ENCODE assay signal across 1 cellular context in the genomic region with DNA sequence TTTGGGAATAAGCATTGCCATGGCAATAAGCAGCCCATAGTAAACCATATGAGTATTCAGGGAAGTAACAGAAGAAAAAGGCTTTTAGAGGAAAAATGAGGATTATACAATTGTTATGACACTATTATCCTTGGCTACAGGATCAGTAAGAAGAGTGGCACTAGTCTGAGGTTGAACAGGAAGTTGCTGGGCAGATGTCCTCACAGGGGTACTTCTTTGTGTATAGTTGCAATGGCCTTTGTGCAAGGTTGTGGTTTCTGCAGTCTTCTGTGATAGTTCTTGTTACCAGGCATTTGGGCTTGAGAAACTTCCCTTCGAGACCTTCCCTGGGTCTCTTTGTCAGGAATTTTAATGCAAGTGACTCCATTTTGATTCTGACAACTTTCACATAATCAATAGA.
TF ChIP-seq lines count a peak whose summit lies in the region.

No MANE protein-coding gene starts in this region.

TF ChIP-seq in HepG2, 621 proteins besides CTCF, POLR2A, EP300 and RAD21 (continued from another document):
- TF ChIP-seq, protein P1, sequence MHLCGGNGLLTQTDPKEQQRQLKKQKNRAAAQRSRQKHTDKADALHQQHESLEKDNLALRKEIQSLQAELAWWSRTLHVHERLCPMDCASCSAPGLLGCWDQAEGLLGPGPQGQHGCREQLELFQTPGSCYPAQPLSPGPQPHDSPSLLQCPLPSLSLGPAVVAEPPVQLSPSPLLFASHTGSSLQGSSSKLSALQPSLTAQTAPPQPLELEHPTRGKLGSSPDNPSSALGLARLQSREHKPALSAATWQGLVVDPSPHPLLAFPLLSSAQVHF (CRISPR knock-in tag; IDR thresholded peaks at IDR 0.05) = no peak
- TF ChIP-seq ZNF432 (CRISPR knock-in tag; IDR thresholded peaks at IDR 0.05; ENCODE audit: borderline replicate concordance) (no peak), EED (CRISPR knock-in tag; IDR thresholded peaks at IDR 0.05) (no peak), MED8 (CRISPR knock-in tag; IDR thresholded peaks at IDR 0.05; ENCODE audit: insufficient replicate concordance) (no peak), SCMH1 (CRISPR knock-in tag; IDR thresholded peaks at IDR 0.05; ENCODE audit: borderline replicate concordance) (no peak), ZFX (CRISPR knock-in tag; IDR thresholded peaks at IDR 0.05; ENCODE audit: low read depth) (no peak), ZBTB7A (CRISPR knock-in tag; IDR thresholded peaks at IDR 0.05) (no peak), KDM5A (IDR thresholded peaks at IDR 0.05; ENCODE audit: borderline replicate concordance, low read length) (no peak), NCOR1 (IDR thresholded peaks at IDR 0.05; ENCODE audit: borderline replicate concordance, low read length) (no peak)
- TF ChIP-seq, protein P2, sequence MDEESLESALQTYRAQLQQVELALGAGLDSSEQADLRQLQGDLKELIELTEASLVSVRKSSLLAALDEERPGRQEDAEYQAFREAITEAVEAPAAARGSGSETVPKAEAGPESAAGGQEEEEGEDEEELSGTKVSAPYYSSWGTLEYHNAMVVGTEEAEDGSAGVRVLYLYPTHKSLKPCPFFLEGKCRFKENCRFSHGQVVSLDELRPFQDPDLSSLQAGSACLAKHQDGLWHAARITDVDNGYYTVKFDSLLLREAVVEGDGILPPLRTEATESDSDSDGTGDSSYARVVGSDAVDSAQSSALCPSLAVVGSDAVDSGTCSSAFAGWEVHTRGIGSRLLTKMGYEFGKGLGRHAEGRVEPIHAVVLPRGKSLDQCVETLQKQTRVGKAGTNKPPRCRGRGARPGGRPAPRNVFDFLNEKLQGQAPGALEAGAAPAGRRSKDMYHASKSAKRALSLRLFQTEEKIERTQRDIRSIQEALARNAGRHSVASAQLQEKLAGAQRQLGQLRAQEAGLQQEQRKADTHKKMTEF (CRISPR knock-in tag; IDR thresholded peaks at IDR 0.05) = no peak
- TF ChIP-seq, protein P3, sequence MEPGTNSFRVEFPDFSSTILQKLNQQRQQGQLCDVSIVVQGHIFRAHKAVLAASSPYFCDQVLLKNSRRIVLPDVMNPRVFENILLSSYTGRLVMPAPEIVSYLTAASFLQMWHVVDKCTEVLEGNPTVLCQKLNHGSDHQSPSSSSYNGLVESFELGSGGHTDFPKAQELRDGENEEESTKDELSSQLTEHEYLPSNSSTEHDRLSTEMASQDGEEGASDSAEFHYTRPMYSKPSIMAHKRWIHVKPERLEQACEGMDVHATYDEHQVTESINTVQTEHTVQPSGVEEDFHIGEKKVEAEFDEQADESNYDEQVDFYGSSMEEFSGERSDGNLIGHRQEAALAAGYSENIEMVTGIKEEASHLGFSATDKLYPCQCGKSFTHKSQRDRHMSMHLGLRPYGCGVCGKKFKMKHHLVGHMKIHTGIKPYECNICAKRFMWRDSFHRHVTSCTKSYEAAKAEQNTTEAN (CRISPR knock-in tag; conservative IDR thresholded peaks at IDR 0.05) = no peak
- TF ChIP-seq, protein P4, sequence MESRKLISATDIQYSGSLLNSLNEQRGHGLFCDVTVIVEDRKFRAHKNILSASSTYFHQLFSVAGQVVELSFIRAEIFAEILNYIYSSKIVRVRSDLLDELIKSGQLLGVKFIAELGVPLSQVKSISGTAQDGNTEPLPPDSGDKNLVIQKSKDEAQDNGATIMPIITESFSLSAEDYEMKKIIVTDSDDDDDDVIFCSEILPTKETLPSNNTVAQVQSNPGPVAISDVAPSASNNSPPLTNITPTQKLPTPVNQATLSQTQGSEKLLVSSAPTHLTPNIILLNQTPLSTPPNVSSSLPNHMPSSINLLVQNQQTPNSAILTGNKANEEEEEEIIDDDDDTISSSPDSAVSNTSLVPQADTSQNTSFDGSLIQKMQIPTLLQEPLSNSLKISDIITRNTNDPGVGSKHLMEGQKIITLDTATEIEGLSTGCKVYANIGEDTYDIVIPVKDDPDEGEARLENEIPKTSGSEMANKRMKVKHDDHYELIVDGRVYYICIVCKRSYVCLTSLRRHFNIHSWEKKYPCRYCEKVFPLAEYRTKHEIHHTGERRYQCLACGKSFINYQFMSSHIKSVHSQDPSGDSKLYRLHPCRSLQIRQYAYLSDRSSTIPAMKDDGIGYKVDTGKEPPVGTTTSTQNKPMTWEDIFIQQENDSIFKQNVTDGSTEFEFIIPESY (CRISPR knock-in tag; IDR thresholded peaks at IDR 0.05) = no peak
- TF ChIP-seq, protein P5, sequence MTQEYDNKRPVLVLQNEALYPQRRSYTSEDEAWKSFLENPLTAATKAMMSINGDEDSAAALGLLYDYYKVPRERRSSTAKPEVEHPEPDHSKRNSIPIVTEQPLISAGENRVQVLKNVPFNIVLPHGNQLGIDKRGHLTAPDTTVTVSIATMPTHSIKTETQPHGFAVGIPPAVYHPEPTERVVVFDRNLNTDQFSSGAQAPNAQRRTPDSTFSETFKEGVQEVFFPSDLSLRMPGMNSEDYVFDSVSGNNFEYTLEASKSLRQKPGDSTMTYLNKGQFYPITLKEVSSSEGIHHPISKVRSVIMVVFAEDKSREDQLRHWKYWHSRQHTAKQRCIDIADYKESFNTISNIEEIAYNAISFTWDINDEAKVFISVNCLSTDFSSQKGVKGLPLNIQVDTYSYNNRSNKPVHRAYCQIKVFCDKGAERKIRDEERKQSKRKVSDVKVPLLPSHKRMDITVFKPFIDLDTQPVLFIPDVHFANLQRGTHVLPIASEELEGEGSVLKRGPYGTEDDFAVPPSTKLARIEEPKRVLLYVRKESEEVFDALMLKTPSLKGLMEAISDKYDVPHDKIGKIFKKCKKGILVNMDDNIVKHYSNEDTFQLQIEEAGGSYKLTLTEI (CRISPR knock-in tag; conservative IDR thresholded peaks at IDR 0.05) = no peak
